In genomic region chr4:146340798-146341197, GRCh38 we compare ENCODE assay signal across 10 cellular contexts.
DNase-seq lines count a peak whose midpoint lies in the region; ATAC-seq and FAIRE-seq lines count a peak whose summit lies in the region.
"Had no signal": no experiment of that assay in that cellular context is flagged by ENCODE, and none has a peak within 500 bp of the region (broad histone marks: within the 10 kb centered on the region; RNA-seq: fewer than 3 reads in every experiment).

No MANE protein-coding gene starts in this region.

- H2BK12ac ChIP-seq in neuronal stem cell (ENCODE audit: low read length) = no peak overlapping the region

- no peaks in the 10 kb centered on the region for H3K36me3 ChIP-seq in neuronal stem cell (replicated peaks in 1 of 2; ENCODE audit: control insufficient read depth in 2 of 2, insufficient read depth in 2 of 2, low read length in 2 of 2)
- H3K36me3 ChIP-seq: HAP-1 had no signal

- no peaks in the 10 kb centered on the region for H3K9me3 ChIP-seq in neuronal stem cell (replicated peaks in 1 of 2; ENCODE audit: control insufficient read depth in 2 of 2, insufficient read depth in 1 of 2, low read depth in 1 of 2, low read length in 2 of 2)
- H3K9me3 ChIP-seq: HAP-1 had no signal

- FAIRE-seq in TTC549 (lab: Jason Lieb, UNC) = peak; percentile 82

- H2BK120ac ChIP-seq in neuronal stem cell (ENCODE audit: low read depth, low read length) = no peak overlapping the region

- no peak overlapping the region for H2AK5ac ChIP-seq in neuronal stem cell (ENCODE audit: low read depth, low read length)

- intact Hi-C loops in left colon (cut with DNase I, micrococcal nuclease) = loop anchor here in 1 of 2 donors (10.0 kb wide), 2 partner anchors 574 to 754 kb away; no protein-coding TSS in a partner anchor

- peak; percentile 37 for ATAC-seq in GM21360 (IDR thresholded peaks at IDR 0.05; ENCODE audit: unreplicated experiment)
- peak; percentile 36 for ATAC-seq in left colon
- ATAC-seq in HG02870 (IDR thresholded peaks at IDR 0.05; ENCODE audit: unreplicated experiment) = no peak
- no peak for ATAC-seq in stimulated activated effector memory CD8-positive, alpha-beta T cell treated with anti-CD3 and anti-CD28 coated beads, Interleukin-12 subunit alpha, Interleukin-12 subunit beta, amount 100 ng/mL, for 72 hours

- H3K4ac ChIP-seq in neuronal stem cell (ENCODE audit: low read length) = no peak overlapping the region

- H3K4me1 ChIP-seq in neuronal stem cell (ENCODE audit: control insufficient read depth in 2 of 2, insufficient read depth in 1 of 2, low read depth in 1 of 2, low read length in 2 of 2) = no peaks in the 10 kb centered on the region
- H3K4me1 ChIP-seq: HAP-1 had no signal

- no peak overlapping the region for H2AFZ ChIP-seq in neuronal stem cell (ENCODE audit: low read length)

- no peaks in the 10 kb centered on the region for H3K4me1 Mint-ChIP-seq in stimulated activated effector memory CD8-positive, alpha-beta T cell treated with anti-CD3 and anti-CD28 coated beads, Interleukin-12 subunit alpha, Interleukin-12 subunit beta, amount 100 ng/mL, for 72 hours

- H3K79me1 ChIP-seq in neuronal stem cell (ENCODE audit: low read depth, low read length) = no peaks in the 10 kb centered on the region

- H2BK15ac ChIP-seq in neuronal stem cell (ENCODE audit: low read length) = no peak overlapping the region

- H3K9ac ChIP-seq in neuronal stem cell (ENCODE audit: low read depth, low read length, poor library complexity) = no peak overlapping the region

- no peaks in the 10 kb centered on the region for H3K36me3 Mint-ChIP-seq in stimulated activated effector memory CD8-positive, alpha-beta T cell treated with anti-CD3 and anti-CD28 coated beads, Interleukin-12 subunit alpha, Interleukin-12 subunit beta, amount 100 ng/mL, for 72 hours

- H4K8ac ChIP-seq in neuronal stem cell (ENCODE audit: low read depth, low read length) = no peak overlapping the region

- H3K14ac ChIP-seq in neuronal stem cell (ENCODE audit: low read length) = no peak overlapping the region

- no peaks in the 10 kb centered on the region for H3K9me3 Mint-ChIP-seq in stimulated activated effector memory CD8-positive, alpha-beta T cell treated with anti-CD3 and anti-CD28 coated beads, Interleukin-12 subunit alpha, Interleukin-12 subunit beta, amount 100 ng/mL, for 72 hours
- H3K9me3 Mint-ChIP-seq: activated B cell treated with CpG ODN at 0.5 μM for 24 hours had no signal

- no peak overlapping the region for H3K27ac Mint-ChIP-seq in stimulated activated effector memory CD8-positive, alpha-beta T cell treated with anti-CD3 and anti-CD28 coated beads, Interleukin-12 subunit alpha, Interleukin-12 subunit beta, amount 100 ng/mL, for 72 hours
- H3K27ac Mint-ChIP-seq: activated B cell treated with CpG ODN at 0.5 μM for 24 hours had no signal

- H3K27me3 ChIP-seq in neuronal stem cell (ENCODE audit: control insufficient read depth in 3 of 3, insufficient read depth in 3 of 3, low read depth in 1 of 3, low read length in 3 of 3) = no peaks in the 10 kb centered on the region

- H2BK5ac ChIP-seq in neuronal stem cell (ENCODE audit: low read length) = no peak overlapping the region

- no peak overlapping the region for H4K91ac ChIP-seq in neuronal stem cell (ENCODE audit: low read depth, low read length, poor library complexity)

- no peak overlapping the region for H3K27ac ChIP-seq in neuronal stem cell (replicated peaks; ENCODE audit: low read length)

- no peak overlapping the region for H3K4me3 Mint-ChIP-seq in stimulated activated effector memory CD8-positive, alpha-beta T cell treated with anti-CD3 and anti-CD28 coated beads, Interleukin-12 subunit alpha, Interleukin-12 subunit beta, amount 100 ng/mL, for 72 hours
- H3K4me3 Mint-ChIP-seq: activated B cell treated with CpG ODN at 0.5 μM for 24 hours had no signal

- H3K18ac ChIP-seq in neuronal stem cell (ENCODE audit: low read length) = no peak overlapping the region

- peak; percentile 10 for DNase-seq in CD1c-positive myeloid dendritic cell (ENCODE audit: extremely low spot score)
- no peak for DNase-seq in left colon
- no peak for DNase-seq in NCI-H524 treated with DMSO at 0.1 percent for 48 hours (lab: John Stamatoyannopoulos, UW)
- no peak for DNase-seq in stimulated activated effector memory CD8-positive, alpha-beta T cell treated with anti-CD3 and anti-CD28 coated beads, Interleukin-12 subunit alpha, Interleukin-12 subunit beta, amount 100 ng/mL, for 72 hours (ENCODE audit: low spot score in 2 of 2)
- DNase-seq in neuronal stem cell (ENCODE audit: low spot score) = no peak
- DNase-seq: activated B cell treated with CpG ODN at 0.5 μM for 24 hours had no signal

- no peak overlapping the region for H3K4me2 ChIP-seq in neuronal stem cell (ENCODE audit: insufficient read depth, low read length, poor library complexity, severe bottlenecking)

- H3K23ac ChIP-seq in neuronal stem cell (ENCODE audit: low read depth, low read length, poor library complexity) = no peak overlapping the region

- no peak overlapping the region for H3K4me3 ChIP-seq in neuronal stem cell (ENCODE audit: low read length in 2 of 2)
- H3K4me3 ChIP-seq: HAP-1 had no signal

Comparison
In these comparisons a context has a peak if more than half of its experiments do, and no peak if none do; other contexts are left out.
1. ATAC-seq: peak in GM21360 (single experiment) and left colon (single experiment); none in HG02870 (single experiment) and stimulated activated effector memory CD8-positive, alpha-beta T cell treated with anti-CD3 and anti-CD28 coated beads, Interleukin-12 subunit alpha, Interleukin-12 subunit beta, amount 100 ng/mL, for 72 hours (single experiment).